Comparison of ENCODE assay signal across 10 cellular contexts in the genomic region with DNA sequence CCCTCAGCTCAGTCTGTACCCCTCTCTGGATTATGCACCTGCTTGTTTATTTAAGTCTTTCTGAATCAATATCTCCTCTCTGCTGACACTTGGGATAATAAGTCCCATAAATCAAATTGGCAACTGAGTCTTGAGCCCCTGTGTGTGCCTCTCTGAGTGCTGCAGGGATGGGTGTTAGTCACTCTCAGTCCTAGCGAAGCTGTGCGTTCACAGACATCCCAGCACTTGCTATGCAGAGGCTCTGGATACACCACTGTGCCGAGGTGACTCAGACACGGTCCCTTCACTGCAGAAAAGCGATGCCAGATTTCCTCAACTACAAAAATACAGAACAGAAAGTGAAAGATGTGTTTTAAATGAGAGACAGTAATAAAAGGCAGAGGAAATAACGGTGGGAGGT. TPM values are rescaled to one million over a fixed set of nuclear protein-coding genes. Genes with fewer than 3 reads are reported as not detected.
DNase-seq lines count a peak whose midpoint lies in the region; ATAC-seq lines count a peak whose summit lies in the region.
"Had no signal": no experiment of that assay in that cellular context is flagged by ENCODE, and none has a peak within 500 bp of the region (broad histone marks: within the 10 kb centered on the region; RNA-seq: fewer than 3 reads in every experiment).

No MANE protein-coding gene starts in this region.

- no peak for DNase-seq in Right ventricle myocardium inferior (ENCODE audit: missing footprints)
- no peak for DNase-seq in right cardiac atrium
- DNase-seq in activated CD4-positive, alpha-beta T cell treated with anti-CD3 and anti-CD28 coated beads, Interleukin-2, amount 50 U/mL, for 1 hour = peak; percentile 13
- DNase-seq in mesenchymal stem cell = peak; percentile 3
- no peak for DNase-seq in NCI-H1105 treated with DMSO at 0.1 percent for 48 hours (lab: John Stamatoyannopoulos, UW)
- DNase-seq in KBM-7 = no peak
- no peak for DNase-seq in COLO668 (lab: John Stamatoyannopoulos, UW; ENCODE audit: unreplicated experiment)
- DNase-seq: mesendoderm had no signal

- H4K8ac ChIP-seq in mesenchymal stem cell (ENCODE audit: low read length) = no peak overlapping the region

- H2BK15ac ChIP-seq in mesenchymal stem cell (ENCODE audit: low read depth, poor library complexity, severe bottlenecking) = no peak overlapping the region

- H2AFZ ChIP-seq in mesenchymal stem cell (ENCODE audit: low read depth, low read length) = no peak overlapping the region

- H3K4me2 ChIP-seq in mesenchymal stem cell (ENCODE audit: low read length, poor library complexity, severe bottlenecking) = no peak overlapping the region
- H3K4me2 ChIP-seq: KMS-11 had no signal

- no peak overlapping the region for H4K91ac ChIP-seq in mesenchymal stem cell (ENCODE audit: low read length)

- H2AK5ac ChIP-seq in mesenchymal stem cell (ENCODE audit: low read length, severe bottlenecking) = no peak overlapping the region

- 75% methylated on average over 6 of the region's 6 CpGs for WGBS in right cardiac atrium
- WGBS in mesenchymal stem cell = 42% methylated on average over 3 of the region's 6 CpGs

- intact Hi-C loops in Right ventricle myocardium inferior (cut with DNase I) (no loop called here), right cardiac atrium (cut with DNase I) (no loop called here)

- no peaks in the 10 kb centered on the region for H3K79me1 ChIP-seq in mesenchymal stem cell (replicated peaks; ENCODE audit: low read length, poor library complexity, severe bottlenecking)

- H3K14ac ChIP-seq in mesenchymal stem cell (ENCODE audit: low read length in 2 of 2) = no peak overlapping the region

- no peak overlapping the region for H3K9ac ChIP-seq in mesenchymal stem cell (ENCODE audit: low read length)
- H3K9ac ChIP-seq: KMS-11 had no signal

- H3K27me3 ChIP-seq in right cardiac atrium (ENCODE audit: control insufficient read depth, insufficient read depth) (no peaks in the 10 kb centered on the region), mesenchymal stem cell (ENCODE audit: control insufficient read depth in 1 of 2, insufficient read depth in 1 of 2, low read length in 2 of 2) (peaks cover 48 to 69% of the 10 kb centered on the region in 2 experiments)

- no peak overlapping the region for H2BK5ac ChIP-seq in mesenchymal stem cell (ENCODE audit: low read depth, low read length, poor library complexity, severe bottlenecking)

- no peak overlapping the region for H2BK120ac ChIP-seq in mesenchymal stem cell (ENCODE audit: low read depth, low read length)

- H3K27ac ChIP-seq in right cardiac atrium (ENCODE audit: low read length) (no peak overlapping the region), mesenchymal stem cell (ENCODE audit: low read length, poor library complexity, severe bottlenecking) (no peak overlapping the region)
- H3K27ac ChIP-seq: KMS-11 had no signal

- H2BK12ac ChIP-seq in mesenchymal stem cell (ENCODE audit: low read length in 2 of 2) = no peak overlapping the region

- H3K4ac ChIP-seq in mesenchymal stem cell (ENCODE audit: low read depth in 1 of 2, low read length in 2 of 2) = no peak overlapping the region

- ATAC-seq in Right ventricle myocardium inferior (peak; percentile 33), right cardiac atrium (no peak), HG03439 (IDR thresholded peaks at IDR 0.05; ENCODE audit: unreplicated experiment) (no peak)

- H3K9me3 ChIP-seq in right cardiac atrium (ENCODE audit: control insufficient read depth, low read length) (no peaks in the 10 kb centered on the region), mesenchymal stem cell (ENCODE audit: control insufficient read depth, low read length) (no peaks in the 10 kb centered on the region)

- H3K4me3 ChIP-seq in right cardiac atrium (ENCODE audit: low read length) = no peak overlapping the region
- no peak overlapping the region for H3K4me3 ChIP-seq in mesenchymal stem cell (ENCODE audit: insufficient read depth in 1 of 2, low read depth in 1 of 2, low read length in 2 of 2)

- in situ Hi-C loops in KBM-7 (cut with MboI; ENCODE audit: low pct_unique_long_range_greater_than_20kb, low sequenced_read_pairs) = no loop called here

- H3K18ac ChIP-seq in mesenchymal stem cell (ENCODE audit: low read depth in 1 of 2, low read length in 2 of 2) = no peak overlapping the region

- H3K4me1 ChIP-seq in right cardiac atrium (ENCODE audit: control insufficient read depth, insufficient read depth, low read length) = no peaks in the 10 kb centered on the region
- H3K4me1 ChIP-seq in mesenchymal stem cell (ENCODE audit: control insufficient read depth, insufficient read depth, low read depth, low read length) = peaks cover 4% of the 10 kb centered on the region

- no peak overlapping the region for H3K23ac ChIP-seq in mesenchymal stem cell (ENCODE audit: low read length in 2 of 2)

- H3K36me3 ChIP-seq in mesenchymal stem cell (ENCODE audit: control insufficient read depth in 1 of 2, insufficient read depth in 2 of 2, low read depth in 1 of 2, low read length in 2 of 2) = no peaks in the 10 kb centered on the region

RNA-seq across cellular contexts. Expression of a gene that starts 4.1 kb away (rescaled TPM):
- 0.76 TPM for total RNA-seq in Right ventricle myocardium inferior
- total RNA-seq in right cardiac atrium = 1 to 10 TPM in 3 of 4 donors, under 1 TPM in 1; 0.97 to 2.8 (median 1.9) TPM
- 1.3 TPM for polyA plus RNA-seq in right cardiac atrium
- not detected for polyA plus RNA-seq in mesenchymal stem cell (2013, experiment 1 of 2)
- not detected for polyA plus RNA-seq in mesenchymal stem cell (2013, experiment 2 of 2)

Comparison
In these comparisons a context has a peak if more than half of its experiments do, and no peak if none do; other contexts are left out.
1. DNase-seq: peak in activated CD4-positive, alpha-beta T cell treated with anti-CD3 and anti-CD28 coated beads, Interleukin-2, amount 50 U/mL, for 1 hour (single experiment) and mesenchymal stem cell (single experiment); none in Right ventricle myocardium inferior (single experiment), right cardiac atrium (0 of 3), NCI-H1105 treated with DMSO at 0.1 percent for 48 hours (single experiment), KBM-7 (single experiment) and COLO668 (single experiment).